In genomic region chr7:25565949-25566348, GRCh38 we compare ENCODE assay signal across 1 cellular context.
TF ChIP-seq lines count a peak whose summit lies in the region.

No MANE protein-coding gene starts in this region.

TF ChIP-seq in K562, 482 proteins besides CTCF, POLR2A, EP300 and RAD21 (continued from another document and continues in another):
- TF ChIP-seq JUND (IDR thresholded peaks at IDR 0.05; ENCODE audit: borderline replicate concordance, low read depth, low read length) (0 out of 2 replicates have a peak, but pooled peaks have one; percentile 13), JUND (tag; IDR thresholded peaks at IDR 0.05; ENCODE audit: borderline replicate concordance, low read depth, low read length) (no peak), ZNF217 (CRISPR knock-in tag; IDR thresholded peaks at IDR 0.05) (no peak), SMC3 (conservative IDR thresholded peaks at IDR 0.05; ENCODE audit: insufficient read depth, low read depth, low read length) (peak; percentile 99), ZNF707 (CRISPR knock-in tag; conservative IDR thresholded peaks at IDR 0.05) (no peak), POLR2AphosphoS2 (IDR thresholded peaks at IDR 0.05; ENCODE audit: low read length) (no peak), TARDBP (IDR thresholded peaks at IDR 0.05) (no peak), ZFP1 (CRISPR knock-in tag; IDR thresholded peaks at IDR 0.05) (no peak), ARID3A (IDR thresholded peaks at IDR 0.05; ENCODE audit: borderline replicate concordance, low read depth, low read length) (peak; percentile 87), MTA1 (IDR thresholded peaks at IDR 0.05; ENCODE audit: borderline replicate concordance) (no peak), MLLT1 (IDR thresholded peaks at IDR 0.05) (peak in 1 of 2 experiments; percentile 92; a peak in 2 of 4 replicates), ARNT (IDR thresholded peaks at IDR 0.05) (peak in 1 of 2 experiments; percentile 32; a peak in 1 of 4 replicates), TBL1XR1 (IDR thresholded peaks at IDR 0.05; ENCODE audit: low read length in 2 of 2) (peak in 1 of 2 experiments; percentile 29; a peak in 1 of 4 replicates), PPARD (CRISPR knock-in tag; IDR thresholded peaks at IDR 0.05) (no peak), KLF13 (tag; IDR thresholded peaks at IDR 0.05; ENCODE audit: borderline replicate concordance, low read depth) (no peak), DNMT1 (IDR thresholded peaks at IDR 0.05) (no peak), MCM7 (IDR thresholded peaks at IDR 0.05) (no peak), SAFB (IDR thresholded peaks at IDR 0.05; ENCODE audit: borderline replicate concordance, low read depth, low read length) (no peak), ZNF134 (CRISPR knock-in tag; conservative IDR thresholded peaks at IDR 0.05) (no peak), ZNF592 (IDR thresholded peaks at IDR 0.05) (peak; percentile 72), ARID2 (IDR thresholded peaks at IDR 0.05) (peak; percentile 93), NCOR1 (IDR thresholded peaks at IDR 0.05) (no peak), E2F1 (CRISPR knock-in tag; IDR thresholded peaks at IDR 0.05) (no peak), DPF2 (IDR thresholded peaks at IDR 0.05) (no peak), ZNF212 (CRISPR knock-in tag; IDR thresholded peaks at IDR 0.05) (no peak), ETV1 (tag; conservative IDR thresholded peaks at IDR 0.05; ENCODE audit: low read depth) (no peak), MITF (IDR thresholded peaks at IDR 0.05) (no peak), TEAD1 (CRISPR knock-in tag; IDR thresholded peaks at IDR 0.05) (peak in 1 of 2 experiments; percentile 38; a peak in 1 of 4 replicates), TEAD4 (IDR thresholded peaks at IDR 0.05; ENCODE audit: low read length) (0 out of 2 replicates have a peak, but pooled peaks have one; percentile 18), TEAD4 (CRISPR knock-in tag; IDR thresholded peaks at IDR 0.05; ENCODE audit: borderline replicate concordance) (no peak), NONO (IDR thresholded peaks at IDR 0.05; ENCODE audit: low read depth in 2 of 2, low read length in 1 of 2) (no peak), JUN (IDR thresholded peaks at IDR 0.05; ENCODE audit: borderline replicate concordance, low read depth, low read length) (0 out of 2 replicates have a peak, but pooled peaks have one; percentile 38), JUN (CRISPR knock-in tag; IDR thresholded peaks at IDR 0.05; ENCODE audit: borderline replicate concordance) (no peak), ZNF740 (CRISPR knock-in tag; IDR thresholded peaks at IDR 0.05) (no peak), ZNF740 (tag; IDR thresholded peaks at IDR 0.05) (no peak), ZNF717 (CRISPR knock-in tag; IDR thresholded peaks at IDR 0.05) (no peak), POU5F1 (IDR thresholded peaks at IDR 0.05; ENCODE audit: borderline replicate concordance, low read depth, low read length, partially characterized antibody) (no peak), ZC3H4 (CRISPR knock-in tag; IDR thresholded peaks at IDR 0.05; ENCODE audit: borderline replicate concordance) (no peak), ADNP (tag; IDR thresholded peaks at IDR 0.05) (no peak), WHSC1 (IDR thresholded peaks at IDR 0.05; ENCODE audit: low read length) (no peak), DEAF1 (CRISPR knock-in tag; IDR thresholded peaks at IDR 0.05) (peak; percentile 98), FOXJ2 (tag; IDR thresholded peaks at IDR 0.05) (no peak), DDX20 (tag; IDR thresholded peaks at IDR 0.05; ENCODE audit: low read depth) (no peak), ARHGAP35 (IDR thresholded peaks at IDR 0.05; ENCODE audit: partially characterized antibody) (no peak), THRAP3 (IDR thresholded peaks at IDR 0.05; ENCODE audit: borderline replicate concordance) (no peak)
- TF ChIP-seq, protein P1, sequence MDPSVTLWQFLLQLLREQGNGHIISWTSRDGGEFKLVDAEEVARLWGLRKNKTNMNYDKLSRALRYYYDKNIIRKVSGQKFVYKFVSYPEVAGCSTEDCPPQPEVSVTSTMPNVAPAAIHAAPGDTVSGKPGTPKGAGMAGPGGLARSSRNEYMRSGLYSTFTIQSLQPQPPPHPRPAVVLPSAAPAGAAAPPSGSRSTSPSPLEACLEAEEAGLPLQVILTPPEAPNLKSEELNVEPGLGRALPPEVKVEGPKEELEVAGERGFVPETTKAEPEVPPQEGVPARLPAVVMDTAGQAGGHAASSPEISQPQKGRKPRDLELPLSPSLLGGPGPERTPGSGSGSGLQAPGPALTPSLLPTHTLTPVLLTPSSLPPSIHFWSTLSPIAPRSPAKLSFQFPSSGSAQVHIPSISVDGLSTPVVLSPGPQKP (CRISPR knock-in tag; IDR thresholded peaks at IDR 0.05), result no peak
- TF ChIP-seq, protein P2, sequence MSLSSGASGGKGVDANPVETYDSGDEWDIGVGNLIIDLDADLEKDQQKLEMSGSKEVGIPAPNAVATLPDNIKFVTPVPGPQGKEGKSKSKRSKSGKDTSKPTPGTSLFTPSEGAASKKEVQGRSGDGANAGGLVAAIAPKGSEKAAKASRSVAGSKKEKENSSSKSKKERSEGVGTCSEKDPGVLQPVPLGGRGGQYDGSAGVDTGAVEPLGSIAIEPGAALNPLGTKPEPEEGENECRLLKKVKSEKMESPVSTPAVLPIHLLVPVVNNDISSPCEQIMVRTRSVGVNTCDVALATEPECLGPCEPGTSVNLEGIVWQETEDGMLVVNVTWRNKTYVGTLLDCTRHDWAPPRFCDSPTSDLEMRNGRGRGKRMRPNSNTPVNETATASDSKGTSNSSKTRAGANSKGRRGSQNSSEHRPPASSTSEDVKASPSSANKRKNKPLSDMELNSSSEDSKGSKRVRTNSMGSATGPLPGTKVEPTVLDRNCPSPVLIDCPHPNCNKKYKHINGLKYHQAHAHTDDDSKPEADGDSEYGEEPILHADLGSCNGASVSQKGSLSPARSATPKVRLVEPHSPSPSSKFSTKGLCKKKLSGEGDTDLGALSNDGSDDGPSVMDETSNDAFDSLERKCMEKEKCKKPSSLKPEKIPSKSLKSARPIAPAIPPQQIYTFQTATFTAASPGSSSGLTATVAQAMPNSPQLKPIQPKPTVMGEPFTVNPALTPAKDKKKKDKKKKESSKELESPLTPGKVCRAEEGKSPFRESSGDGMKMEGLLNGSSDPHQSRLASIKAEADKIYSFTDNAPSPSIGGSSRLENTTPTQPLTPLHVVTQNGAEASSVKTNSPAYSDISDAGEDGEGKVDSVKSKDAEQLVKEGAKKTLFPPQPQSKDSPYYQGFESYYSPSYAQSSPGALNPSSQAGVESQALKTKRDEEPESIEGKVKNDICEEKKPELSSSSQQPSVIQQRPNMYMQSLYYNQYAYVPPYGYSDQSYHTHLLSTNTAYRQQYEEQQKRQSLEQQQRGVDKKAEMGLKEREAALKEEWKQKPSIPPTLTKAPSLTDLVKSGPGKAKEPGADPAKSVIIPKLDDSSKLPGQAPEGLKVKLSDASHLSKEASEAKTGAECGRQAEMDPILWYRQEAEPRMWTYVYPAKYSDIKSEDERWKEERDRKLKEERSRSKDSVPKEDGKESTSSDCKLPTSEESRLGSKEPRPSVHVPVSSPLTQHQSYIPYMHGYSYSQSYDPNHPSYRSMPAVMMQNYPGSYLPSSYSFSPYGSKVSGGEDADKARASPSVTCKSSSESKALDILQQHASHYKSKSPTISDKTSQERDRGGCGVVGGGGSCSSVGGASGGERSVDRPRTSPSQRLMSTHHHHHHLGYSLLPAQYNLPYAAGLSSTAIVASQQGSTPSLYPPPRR (CRISPR knock-in tag; IDR thresholded peaks at IDR 0.05; ENCODE audit: borderline replicate concordance), result no peak
